Comparison of ENCODE assay signal across 16 cellular contexts in the genomic region with DNA sequence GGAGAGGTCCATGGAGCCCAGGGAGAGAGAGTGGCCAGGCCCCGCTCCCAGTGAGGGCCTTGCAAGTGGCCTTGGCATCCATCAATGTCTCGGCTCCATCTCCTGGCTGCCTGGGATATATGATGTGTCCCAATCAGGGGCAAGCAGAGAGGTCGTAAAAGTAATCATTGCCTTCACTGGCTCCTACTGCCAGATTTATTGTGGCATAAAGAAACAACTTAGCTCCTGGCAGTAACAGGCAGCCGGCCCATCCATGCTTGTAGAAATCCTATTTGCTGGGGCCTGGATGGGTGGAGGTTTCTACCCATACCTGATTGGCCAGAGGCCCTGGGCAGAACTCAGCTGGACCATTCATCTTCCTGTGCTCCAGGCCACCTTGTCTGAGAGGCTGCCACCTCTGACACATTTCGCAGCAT.
"Had no signal": no experiment of that assay in that cellular context is flagged by ENCODE, and none has a peak within 500 bp of the region (broad histone marks: within the 10 kb centered on the region; RNA-seq: fewer than 3 reads in every experiment).

No MANE protein-coding gene starts in this region.

- H3K27ac Mint-ChIP-seq: activated CD8-positive, alpha-beta memory T cell treated with anti-CD3 and anti-CD28 coated beads, Interleukin-2, amount 10 ng/mL, durations not matched to agents 7 days and 5 days; activated naive CD4-positive, alpha-beta T cell treated with anti-CD3 and anti-CD28 coated beads, Interleukin-2, amount 50 U/mL, for 24 hours; natural killer cell treated with Interleukin-12 subunit alpha and Interleukin-12 subunit beta and Interleukin-15 and Interleukin-18, amount 100 ng/mL, for 72 hours had no signal

- H3K4me3 Mint-ChIP-seq: activated CD8-positive, alpha-beta memory T cell treated with anti-CD3 and anti-CD28 coated beads, Interleukin-2, amount 10 ng/mL, durations not matched to agents 7 days and 5 days; activated naive CD4-positive, alpha-beta T cell treated with anti-CD3 and anti-CD28 coated beads, Interleukin-2, amount 50 U/mL, for 24 hours; natural killer cell treated with Interleukin-12 subunit alpha and Interleukin-12 subunit beta and Interleukin-15 and Interleukin-18, amount 100 ng/mL, for 72 hours had no signal

- H3K27ac ChIP-seq: dorsolateral prefrontal cortex, prostate gland, transverse colon had no signal

- DNase-seq: activated CD4-positive, alpha-beta T cell treated with anti-CD3 and anti-CD28 coated beads for 1 hour; activated CD4-positive, alpha-beta T cell treated with anti-CD3 and anti-CD28 coated beads, Interleukin-2, amount 50 U/mL, for 4 hours; activated CD8-positive, alpha-beta memory T cell treated with anti-CD3 and anti-CD28 coated beads, Interleukin-2, amount 10 ng/mL, durations not matched to agents 7 days and 5 days; activated T-cell treated with anti-CD3 and anti-CD28 coated beads, Interleukin-2, amount 50 U/mL, for 1 hour; left ventricle myocardium superior; mesenchymal stem cell; occipital lobe; right cardiac atrium; small intestine; stimulated activated naive CD8-positive, alpha-beta T cell treated with anti-CD3 and anti-CD28 coated beads, Interleukin-15, Interleukin-2, amounts not matched to agents 100 U/mL and 50 U/mL, for 24 hours; T-helper 1 cell; transverse colon had no signal

- H3K27me3 ChIP-seq: transverse colon had no signal

- H3K36me3 ChIP-seq: prostate gland, transverse colon had no signal

- H3K4me1 ChIP-seq: prostate gland, transverse colon had no signal

- H3K36me3 Mint-ChIP-seq: activated CD8-positive, alpha-beta memory T cell treated with anti-CD3 and anti-CD28 coated beads, Interleukin-2, amount 10 ng/mL, durations not matched to agents 7 days and 5 days; activated naive CD4-positive, alpha-beta T cell treated with anti-CD3 and anti-CD28 coated beads, Interleukin-2, amount 50 U/mL, for 24 hours; natural killer cell treated with Interleukin-12 subunit alpha and Interleukin-12 subunit beta and Interleukin-15 and Interleukin-18, amount 100 ng/mL, for 72 hours had no signal

- H3K9me3 ChIP-seq: prostate gland, transverse colon had no signal

- H3K4me1 Mint-ChIP-seq: activated CD8-positive, alpha-beta memory T cell treated with anti-CD3 and anti-CD28 coated beads, Interleukin-2, amount 10 ng/mL, durations not matched to agents 7 days and 5 days; activated naive CD4-positive, alpha-beta T cell treated with anti-CD3 and anti-CD28 coated beads, Interleukin-2, amount 50 U/mL, for 24 hours had no signal

- H3K4me3 ChIP-seq: dorsolateral prefrontal cortex, prostate gland, transverse colon had no signal

- H3K9me3 Mint-ChIP-seq: natural killer cell treated with Interleukin-12 subunit alpha and Interleukin-12 subunit beta and Interleukin-15 and Interleukin-18, amount 100 ng/mL, for 72 hours had no signal

- ATAC-seq: activated CD8-positive, alpha-beta memory T cell treated with anti-CD3 and anti-CD28 coated beads, Interleukin-2, amount 10 ng/mL, durations not matched to agents 7 days and 5 days; left ventricle myocardium superior; natural killer cell treated with Interleukin-12 subunit alpha and Interleukin-12 subunit beta and Interleukin-15 and Interleukin-18, amount 100 ng/mL, for 72 hours; right cardiac atrium; stimulated activated naive CD8-positive, alpha-beta T cell treated with anti-CD3 and anti-CD28 coated beads, Interleukin-15, Interleukin-2, amounts not matched to agents 100 U/mL and 50 U/mL, for 24 hours had no signal

- H3K27me3 Mint-ChIP-seq: activated CD8-positive, alpha-beta memory T cell treated with anti-CD3 and anti-CD28 coated beads, Interleukin-2, amount 10 ng/mL, durations not matched to agents 7 days and 5 days had no signal
